In the genomic region with DNA sequence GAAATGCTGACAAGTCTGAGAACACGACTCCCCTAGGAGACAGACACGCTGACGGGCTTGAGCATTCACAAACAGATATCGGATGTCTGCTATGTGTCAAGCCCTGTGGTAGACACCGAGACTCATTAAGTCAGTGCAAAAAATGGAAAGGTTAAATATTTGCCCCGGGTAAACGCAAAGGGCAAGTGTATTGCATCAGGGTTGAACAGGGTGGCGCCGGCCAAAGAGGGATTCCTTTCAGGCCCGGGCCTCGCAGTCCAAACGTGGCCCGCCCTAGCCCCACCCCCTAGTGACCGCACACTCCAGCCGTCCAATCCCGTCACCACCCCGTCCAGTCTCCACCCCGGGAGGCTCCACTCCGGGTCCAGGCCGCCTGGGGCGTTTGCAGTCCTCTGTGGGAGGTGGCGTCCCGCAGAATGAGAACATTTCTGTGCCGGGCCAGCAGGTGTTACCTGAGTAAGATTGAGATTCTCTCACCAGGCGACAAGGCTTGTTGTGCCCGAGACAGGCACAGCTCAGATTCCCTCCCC, we compare ENCODE assay signal across 1 cellular context.
A peak's percentile ranks its signal among the peaks of the same experiment; 100 is the strongest.
TF ChIP-seq lines count a peak whose summit lies in the region.

No MANE protein-coding gene starts in this region.

TF ChIP-seq in HepG2, 621 proteins besides CTCF, POLR2A, EP300 and RAD21 (continued from another document and continues in another):
- TF ChIP-seq, protein P1, sequence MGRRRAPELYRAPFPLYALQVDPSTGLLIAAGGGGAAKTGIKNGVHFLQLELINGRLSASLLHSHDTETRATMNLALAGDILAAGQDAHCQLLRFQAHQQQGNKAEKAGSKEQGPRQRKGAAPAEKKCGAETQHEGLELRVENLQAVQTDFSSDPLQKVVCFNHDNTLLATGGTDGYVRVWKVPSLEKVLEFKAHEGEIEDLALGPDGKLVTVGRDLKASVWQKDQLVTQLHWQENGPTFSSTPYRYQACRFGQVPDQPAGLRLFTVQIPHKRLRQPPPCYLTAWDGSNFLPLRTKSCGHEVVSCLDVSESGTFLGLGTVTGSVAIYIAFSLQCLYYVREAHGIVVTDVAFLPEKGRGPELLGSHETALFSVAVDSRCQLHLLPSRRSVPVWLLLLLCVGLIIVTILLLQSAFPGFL (CRISPR knock-in tag; IDR thresholded peaks at IDR 0.05) = no peak
- no peak for TF ChIP-seq ZNF251 (CRISPR knock-in tag; IDR thresholded peaks at IDR 0.05)
- no peak for TF ChIP-seq ZNF550 (CRISPR knock-in tag; IDR thresholded peaks at IDR 0.05; ENCODE audit: borderline replicate concordance)
- peak; percentile 25; the same call in 1 of the 2 replicates for TF ChIP-seq ZSCAN25 (CRISPR knock-in tag; IDR thresholded peaks at IDR 0.05)
- peak; percentile 51; the same call in 1 of the 2 replicates for TF ChIP-seq ZNF567 (CRISPR knock-in tag; IDR thresholded peaks at IDR 0.05; ENCODE audit: borderline replicate concordance)
- no peak for TF ChIP-seq ZNF446 (CRISPR knock-in tag; IDR thresholded peaks at IDR 0.05)
- no peak for TF ChIP-seq ZNF75D (CRISPR knock-in tag; IDR thresholded peaks at IDR 0.05; ENCODE audit: borderline replicate concordance)
- no peak for TF ChIP-seq MZF1 (CRISPR knock-in tag; IDR thresholded peaks at IDR 0.05; ENCODE audit: borderline replicate concordance)
- peak; percentile 53 for TF ChIP-seq YY1 (IDR thresholded peaks at IDR 0.05; ENCODE audit: insufficient read depth, insufficient replicate concordance, low read depth, low read length)
- no peak for TF ChIP-seq FOXM1 (CRISPR knock-in tag; IDR thresholded peaks at IDR 0.05)
- TF ChIP-seq MEIS2 (CRISPR knock-in tag; IDR thresholded peaks at IDR 0.05) = peak; percentile 90
- no peak for TF ChIP-seq RORA (CRISPR knock-in tag; IDR thresholded peaks at IDR 0.05)
- TF ChIP-seq JARID2 (CRISPR knock-in tag; IDR thresholded peaks at IDR 0.05; ENCODE audit: insufficient replicate concordance) = no peak
- peak; percentile 93 for TF ChIP-seq ZEB1 (IDR thresholded peaks at IDR 0.05; ENCODE audit: insufficient replicate concordance, low read depth)
- TF ChIP-seq HCFC1 (IDR thresholded peaks at IDR 0.05; ENCODE audit: low read depth, low read length) = no peak
- no peak for TF ChIP-seq ZC3H4 (CRISPR knock-in tag; IDR thresholded peaks at IDR 0.05; ENCODE audit: borderline replicate concordance)
- TF ChIP-seq, protein P2, sequence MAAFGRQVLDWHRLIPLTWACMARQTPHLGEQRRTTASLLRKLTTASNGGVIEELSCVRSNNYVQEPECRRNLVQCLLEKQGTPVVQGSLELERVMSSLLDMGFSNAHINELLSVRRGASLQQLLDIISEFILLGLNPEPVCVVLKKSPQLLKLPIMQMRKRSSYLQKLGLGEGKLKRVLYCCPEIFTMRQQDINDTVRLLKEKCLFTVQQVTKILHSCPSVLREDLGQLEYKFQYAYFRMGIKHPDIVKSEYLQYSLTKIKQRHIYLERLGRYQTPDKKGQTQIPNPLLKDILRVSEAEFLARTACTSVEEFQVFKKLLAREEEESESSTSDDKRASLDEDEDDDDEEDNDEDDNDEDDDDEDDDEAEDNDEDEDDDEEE (CRISPR knock-in tag; IDR thresholded peaks at IDR 0.05) = peak; percentile 13; the same call in 1 of the 2 replicates
- 0 out of 2 replicates have a peak, but pooled peaks have one; percentile 10 for TF ChIP-seq SSRP1 (CRISPR knock-in tag; IDR thresholded peaks at IDR 0.05)
- TF ChIP-seq NR2F1 (CRISPR knock-in tag; IDR thresholded peaks at IDR 0.05) = peak; percentile 98 to 99
- TF ChIP-seq ZNF274 (CRISPR knock-in tag; IDR thresholded peaks at IDR 0.05) = no peak
- TF ChIP-seq, protein P3, sequence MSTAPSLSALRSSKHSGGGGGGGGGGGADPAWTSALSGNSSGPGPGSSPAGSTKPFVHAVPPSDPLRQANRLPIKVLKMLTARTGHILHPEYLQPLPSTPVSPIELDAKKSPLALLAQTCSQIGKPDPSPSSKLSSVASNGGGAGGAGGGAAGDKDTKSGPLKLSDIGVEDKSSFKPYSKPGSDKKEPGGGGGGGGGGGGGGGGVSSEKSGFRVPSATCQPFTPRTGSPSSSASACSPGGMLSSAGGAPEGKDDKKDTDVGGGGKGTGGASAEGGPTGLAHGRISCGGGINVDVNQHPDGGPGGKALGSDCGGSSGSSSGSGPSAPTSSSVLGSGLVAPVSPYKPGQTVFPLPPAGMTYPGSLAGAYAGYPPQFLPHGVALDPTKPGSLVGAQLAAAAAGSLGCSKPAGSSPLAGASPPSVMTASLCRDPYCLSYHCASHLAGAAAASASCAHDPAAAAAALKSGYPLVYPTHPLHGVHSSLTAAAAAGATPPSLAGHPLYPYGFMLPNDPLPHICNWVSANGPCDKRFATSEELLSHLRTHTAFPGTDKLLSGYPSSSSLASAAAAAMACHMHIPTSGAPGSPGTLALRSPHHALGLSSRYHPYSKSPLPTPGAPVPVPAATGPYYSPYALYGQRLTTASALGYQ (CRISPR knock-in tag; IDR thresholded peaks at IDR 0.05) = peak; percentile 87; the same call in 1 of the 2 replicates
- peak; percentile 97 for TF ChIP-seq CEBPB (IDR thresholded peaks at IDR 0.05; ENCODE audit: borderline replicate concordance, low read depth, low read length)
- TF ChIP-seq, protein P4, sequence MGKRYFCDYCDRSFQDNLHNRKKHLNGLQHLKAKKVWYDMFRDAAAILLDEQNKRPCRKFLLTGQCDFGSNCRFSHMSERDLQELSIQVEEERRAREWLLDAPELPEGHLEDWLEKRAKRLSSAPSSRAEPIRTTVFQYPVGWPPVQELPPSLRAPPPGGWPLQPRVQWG (CRISPR knock-in tag; IDR thresholded peaks at IDR 0.05; ENCODE audit: borderline replicate concordance, low read depth) = no peak
- TF ChIP-seq, protein P5, sequence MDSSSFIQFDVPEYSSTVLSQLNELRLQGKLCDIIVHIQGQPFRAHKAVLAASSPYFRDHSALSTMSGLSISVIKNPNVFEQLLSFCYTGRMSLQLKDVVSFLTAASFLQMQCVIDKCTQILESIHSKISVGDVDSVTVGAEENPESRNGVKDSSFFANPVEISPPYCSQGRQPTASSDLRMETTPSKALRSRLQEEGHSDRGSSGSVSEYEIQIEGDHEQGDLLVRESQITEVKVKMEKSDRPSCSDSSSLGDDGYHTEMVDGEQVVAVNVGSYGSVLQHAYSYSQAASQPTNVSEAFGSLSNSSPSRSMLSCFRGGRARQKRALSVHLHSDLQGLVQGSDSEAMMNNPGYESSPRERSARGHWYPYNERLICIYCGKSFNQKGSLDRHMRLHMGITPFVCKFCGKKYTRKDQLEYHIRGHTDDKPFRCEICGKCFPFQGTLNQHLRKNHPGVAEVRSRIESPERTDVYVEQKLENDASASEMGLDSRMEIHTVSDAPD (CRISPR knock-in tag; IDR thresholded peaks at IDR 0.05) = no peak
- TF ChIP-seq, protein P6, sequence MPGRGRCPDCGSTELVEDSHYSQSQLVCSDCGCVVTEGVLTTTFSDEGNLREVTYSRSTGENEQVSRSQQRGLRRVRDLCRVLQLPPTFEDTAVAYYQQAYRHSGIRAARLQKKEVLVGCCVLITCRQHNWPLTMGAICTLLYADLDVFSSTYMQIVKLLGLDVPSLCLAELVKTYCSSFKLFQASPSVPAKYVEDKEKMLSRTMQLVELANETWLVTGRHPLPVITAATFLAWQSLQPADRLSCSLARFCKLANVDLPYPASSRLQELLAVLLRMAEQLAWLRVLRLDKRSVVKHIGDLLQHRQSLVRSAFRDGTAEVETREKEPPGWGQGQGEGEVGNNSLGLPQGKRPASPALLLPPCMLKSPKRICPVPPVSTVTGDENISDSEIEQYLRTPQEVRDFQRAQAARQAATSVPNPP (CRISPR knock-in tag; IDR thresholded peaks at IDR 0.05) = 0 out of 2 replicates have a peak, but pooled peaks have one; percentile 47
- TF ChIP-seq TBL1XR1 (IDR thresholded peaks at IDR 0.05; ENCODE audit: borderline replicate concordance, low read length, partially characterized antibody) = peak; percentile 74
- no peak; the same call in 1 of the 2 replicates for TF ChIP-seq ZNF670 (CRISPR knock-in tag; IDR thresholded peaks at IDR 0.05; ENCODE audit: borderline replicate concordance)
- TF ChIP-seq ZNF557 (CRISPR knock-in tag; IDR thresholded peaks at IDR 0.05) = no peak
- no peak for TF ChIP-seq ZNF841 (CRISPR knock-in tag; IDR thresholded peaks at IDR 0.05; ENCODE audit: borderline replicate concordance)
- TF ChIP-seq, protein P7, sequence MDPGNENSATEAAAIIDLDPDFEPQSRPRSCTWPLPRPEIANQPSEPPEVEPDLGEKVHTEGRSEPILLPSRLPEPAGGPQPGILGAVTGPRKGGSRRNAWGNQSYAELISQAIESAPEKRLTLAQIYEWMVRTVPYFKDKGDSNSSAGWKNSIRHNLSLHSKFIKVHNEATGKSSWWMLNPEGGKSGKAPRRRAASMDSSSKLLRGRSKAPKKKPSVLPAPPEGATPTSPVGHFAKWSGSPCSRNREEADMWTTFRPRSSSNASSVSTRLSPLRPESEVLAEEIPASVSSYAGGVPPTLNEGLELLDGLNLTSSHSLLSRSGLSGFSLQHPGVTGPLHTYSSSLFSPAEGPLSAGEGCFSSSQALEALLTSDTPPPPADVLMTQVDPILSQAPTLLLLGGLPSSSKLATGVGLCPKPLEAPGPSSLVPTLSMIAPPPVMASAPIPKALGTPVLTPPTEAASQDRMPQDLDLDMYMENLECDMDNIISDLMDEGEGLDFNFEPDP (CRISPR knock-in tag; conservative IDR thresholded peaks at IDR 0.05) = no peak
- TF ChIP-seq, protein P8, sequence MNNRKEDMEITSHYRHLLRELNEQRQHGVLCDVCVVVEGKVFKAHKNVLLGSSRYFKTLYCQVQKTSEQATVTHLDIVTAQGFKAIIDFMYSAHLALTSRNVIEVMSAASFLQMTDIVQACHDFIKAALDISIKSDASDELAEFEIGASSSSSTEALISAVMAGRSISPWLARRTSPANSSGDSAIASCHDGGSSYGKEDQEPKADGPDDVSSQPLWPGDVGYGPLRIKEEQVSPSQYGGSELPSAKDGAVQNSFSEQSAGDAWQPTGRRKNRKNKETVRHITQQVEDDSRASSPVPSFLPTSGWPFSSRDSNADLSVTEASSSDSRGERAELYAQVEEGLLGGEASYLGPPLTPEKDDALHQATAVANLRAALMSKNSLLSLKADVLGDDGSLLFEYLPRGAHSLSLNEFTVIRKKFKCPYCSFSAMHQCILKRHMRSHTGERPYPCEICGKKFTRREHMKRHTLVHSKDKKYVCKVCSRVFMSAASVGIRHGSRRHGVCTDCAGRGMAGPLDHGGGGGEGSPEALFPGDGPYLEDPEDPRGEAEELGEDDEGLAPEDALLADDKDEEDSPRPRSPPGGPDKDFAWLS (CRISPR knock-in tag; IDR thresholded peaks at IDR 0.05; ENCODE audit: borderline replicate concordance) = no peak
- no peak for TF ChIP-seq ZNF703 (CRISPR knock-in tag; IDR thresholded peaks at IDR 0.05; ENCODE audit: borderline replicate concordance)
- TF ChIP-seq ZNF256 (CRISPR knock-in tag; conservative IDR thresholded peaks at IDR 0.05) = 0 out of 2 replicates have a peak, but pooled peaks have one; percentile 13
- TF ChIP-seq, protein P9, sequence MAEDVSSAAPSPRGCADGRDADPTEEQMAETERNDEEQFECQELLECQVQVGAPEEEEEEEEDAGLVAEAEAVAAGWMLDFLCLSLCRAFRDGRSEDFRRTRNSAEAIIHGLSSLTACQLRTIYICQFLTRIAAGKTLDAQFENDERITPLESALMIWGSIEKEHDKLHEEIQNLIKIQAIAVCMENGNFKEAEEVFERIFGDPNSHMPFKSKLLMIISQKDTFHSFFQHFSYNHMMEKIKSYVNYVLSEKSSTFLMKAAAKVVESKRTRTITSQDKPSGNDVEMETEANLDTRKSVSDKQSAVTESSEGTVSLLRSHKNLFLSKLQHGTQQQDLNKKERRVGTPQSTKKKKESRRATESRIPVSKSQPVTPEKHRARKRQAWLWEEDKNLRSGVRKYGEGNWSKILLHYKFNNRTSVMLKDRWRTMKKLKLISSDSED (CRISPR knock-in tag; IDR thresholded peaks at IDR 0.05) = no peak
- no peak for TF ChIP-seq MBNL3 (CRISPR knock-in tag; conservative IDR thresholded peaks at IDR 0.05)
- 0 out of 2 replicates have a peak, but pooled peaks have one; percentile 30 for TF ChIP-seq RFX3 (CRISPR knock-in tag; IDR thresholded peaks at IDR 0.05)
- no peak for TF ChIP-seq SRSF9 (IDR thresholded peaks at IDR 0.05; ENCODE audit: borderline replicate concordance, insufficient read depth, low read depth, low read length, poor library complexity, severe bottlenecking)
- TF ChIP-seq HIVEP1 (CRISPR knock-in tag; IDR thresholded peaks at IDR 0.05) = peak; percentile 89
- no peak for TF ChIP-seq SMAD9 (CRISPR knock-in tag; IDR thresholded peaks at IDR 0.05)
- TF ChIP-seq, protein P10, sequence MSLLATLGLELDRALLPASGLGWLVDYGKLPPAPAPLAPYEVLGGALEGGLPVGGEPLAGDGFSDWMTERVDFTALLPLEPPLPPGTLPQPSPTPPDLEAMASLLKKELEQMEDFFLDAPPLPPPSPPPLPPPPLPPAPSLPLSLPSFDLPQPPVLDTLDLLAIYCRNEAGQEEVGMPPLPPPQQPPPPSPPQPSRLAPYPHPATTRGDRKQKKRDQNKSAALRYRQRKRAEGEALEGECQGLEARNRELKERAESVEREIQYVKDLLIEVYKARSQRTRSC (CRISPR knock-in tag; IDR thresholded peaks at IDR 0.05; ENCODE audit: low read depth) = no peak
- TF ChIP-seq KAT7 (CRISPR knock-in tag; IDR thresholded peaks at IDR 0.05; ENCODE audit: borderline replicate concordance) = no peak
- peak; percentile 56; the same call in 1 of the 2 replicates for TF ChIP-seq NFYC (CRISPR knock-in tag; IDR thresholded peaks at IDR 0.05)
- TF ChIP-seq DR1 (CRISPR knock-in tag; IDR thresholded peaks at IDR 0.05) = peak; percentile 58; the same call in 1 of the 2 replicates
- no peak for TF ChIP-seq ZNF10 (CRISPR knock-in tag; IDR thresholded peaks at IDR 0.05; ENCODE audit: borderline replicate concordance, low read depth)
- TF ChIP-seq, protein P11, sequence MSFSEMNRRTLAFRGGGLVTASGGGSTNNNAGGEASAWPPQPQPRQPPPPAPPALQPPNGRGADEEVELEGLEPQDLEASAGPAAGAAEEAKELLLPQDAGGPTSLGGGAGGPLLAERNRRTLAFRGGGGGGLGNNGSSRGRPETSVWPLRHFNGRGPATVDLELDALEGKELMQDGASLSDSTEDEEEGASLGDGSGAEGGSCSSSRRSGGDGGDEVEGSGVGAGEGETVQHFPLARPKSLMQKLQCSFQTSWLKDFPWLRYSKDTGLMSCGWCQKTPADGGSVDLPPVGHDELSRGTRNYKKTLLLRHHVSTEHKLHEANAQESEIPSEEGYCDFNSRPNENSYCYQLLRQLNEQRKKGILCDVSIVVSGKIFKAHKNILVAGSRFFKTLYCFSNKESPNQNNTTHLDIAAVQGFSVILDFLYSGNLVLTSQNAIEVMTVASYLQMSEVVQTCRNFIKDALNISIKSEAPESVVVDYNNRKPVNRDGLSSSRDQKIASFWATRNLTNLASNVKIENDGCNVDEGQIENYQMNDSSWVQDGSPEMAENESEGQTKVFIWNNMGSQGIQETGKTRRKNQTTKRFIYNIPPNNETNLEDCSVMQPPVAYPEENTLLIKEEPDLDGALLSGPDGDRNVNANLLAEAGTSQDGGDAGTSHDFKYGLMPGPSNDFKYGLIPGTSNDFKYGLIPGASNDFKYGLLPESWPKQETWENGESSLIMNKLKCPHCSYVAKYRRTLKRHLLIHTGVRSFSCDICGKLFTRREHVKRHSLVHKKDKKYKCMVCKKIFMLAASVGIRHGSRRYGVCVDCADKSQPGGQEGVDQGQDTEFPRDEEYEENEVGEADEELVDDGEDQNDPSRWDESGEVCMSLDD (CRISPR knock-in tag; IDR thresholded peaks at IDR 0.05; ENCODE audit: borderline replicate concordance) = 0 out of 2 replicates have a peak, but pooled peaks have one; percentile 51
- peak; percentile 57; the same call in 1 of the 2 replicates for TF ChIP-seq YEATS2 (CRISPR knock-in tag; IDR thresholded peaks at IDR 0.05; ENCODE audit: borderline replicate concordance)
- TF ChIP-seq ZNF326 (CRISPR knock-in tag; IDR thresholded peaks at IDR 0.05; ENCODE audit: borderline replicate concordance) = no peak
- peak; percentile 84; the same call in 1 of the 2 replicates for TF ChIP-seq SMAD1 (CRISPR knock-in tag; IDR thresholded peaks at IDR 0.05; ENCODE audit: borderline replicate concordance, low read depth)
